Comparison of ENCODE assay signal across 14 cellular contexts in the genomic region with DNA sequence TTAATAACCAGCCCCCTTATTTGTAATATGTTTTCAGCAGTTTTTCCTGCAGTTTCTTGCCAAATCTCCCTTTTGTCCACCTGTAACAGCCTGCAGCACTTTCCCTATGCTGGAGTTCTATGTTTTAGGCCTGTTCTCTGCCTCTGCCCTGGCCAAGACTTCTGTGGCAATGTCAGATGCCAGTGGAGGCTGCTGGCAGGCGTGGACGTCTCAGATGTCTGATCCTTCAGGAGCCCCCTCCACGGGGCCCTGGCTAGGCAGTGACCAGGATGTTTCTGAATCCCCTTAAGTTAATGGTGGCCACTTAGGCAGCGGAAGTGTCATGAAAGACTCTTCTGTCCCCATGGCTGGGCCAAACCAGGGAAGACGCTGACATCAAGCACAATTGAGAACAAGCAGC. TPM values are rescaled to one million over a fixed set of nuclear protein-coding genes. Genes with fewer than 3 reads are reported as not detected.
"Had no signal": no experiment of that assay in that cellular context is flagged by ENCODE, and none has a peak within 500 bp of the region (broad histone marks: within the 10 kb centered on the region; RNA-seq: fewer than 3 reads in every experiment).

No MANE protein-coding gene starts in this region.

- H2AFZ ChIP-seq: hepatocyte had no signal

- H3K4me3 ChIP-seq: colonic mucosa, esophagus muscularis mucosa, hepatocyte, pancreas had no signal

- DNase-seq: activated CD4-positive, alpha-beta T cell treated with anti-CD3 and anti-CD28 coated beads, Interleukin-2, amount 50 U/mL, for 4 hours; activated effector memory CD4-positive, alpha-beta T cell treated with Interleukin-2 at 50 U/mL for 16 hours; central memory CD4-positive, alpha-beta T cell; colonic mucosa; kidney; left ventricle myocardium superior; pancreas; SK-N-SH; stimulated activated CD4-positive, alpha-beta T cell treated with anti-CD3 and anti-CD28 coated beads, Interleukin-1b, Interleukin-23, amount 100 ng/mL, for 48 hours had no signal

- ATAC-seq: activated naive CD4-positive, alpha-beta T cell treated with anti-CD3 and anti-CD28 coated beads, Interleukin-2, amount 50 U/mL, for 72 hours; left ventricle myocardium superior had no signal

- H3K27me3 ChIP-seq: colonic mucosa, esophagus muscularis mucosa, hepatocyte, pancreas had no signal

- H3K4me3 Mint-ChIP-seq: T-helper 1 cell treated with Interleukin-12 subunit alpha and Interleukin-12 subunit beta and Interleukin-4 antibody, amounts not matched to agents 30 μg/mL and 1 μg/mL, for 36 hours had no signal

- H3K9ac ChIP-seq: SK-N-SH had no signal

- H3K36me3 ChIP-seq: colonic mucosa, esophagus muscularis mucosa, pancreas had no signal

- H3K27ac ChIP-seq: colonic mucosa, esophagus muscularis mucosa, hepatocyte, pancreas had no signal

- H3K27ac Mint-ChIP-seq: activated naive CD4-positive, alpha-beta T cell treated with anti-CD3 and anti-CD28 coated beads, Interleukin-2, amount 50 U/mL, for 72 hours; T-helper 1 cell treated with Interleukin-12 subunit alpha and Interleukin-12 subunit beta and Interleukin-4 antibody, amounts not matched to agents 30 μg/mL and 1 μg/mL, for 36 hours had no signal

- H3K4me2 ChIP-seq: hepatocyte, SK-N-SH had no signal

- H3K9me3 ChIP-seq: colonic mucosa, esophagus muscularis mucosa, pancreas, SK-N-SH had no signal

- H3K4me1 ChIP-seq: colonic mucosa, esophagus muscularis mucosa had no signal

RNA-seq across cellular contexts. Expression of a gene that starts 41.4 kb away (rescaled TPM):
- total RNA-seq: activated naive CD4-positive, alpha-beta T cell treated with anti-CD3 and anti-CD28 coated beads, Interleukin-2, amount 50 U/mL, for 72 hours; colonic mucosa; esophagus muscularis mucosa; glomerular endothelial cell; hepatocyte; kidney; left ventricle myocardium superior; pancreas had no signal
- polyA plus RNA-seq: hepatocyte, SK-N-SH had no signal
